Comparison of ENCODE assay signal across 1 cellular context in the genomic region with DNA sequence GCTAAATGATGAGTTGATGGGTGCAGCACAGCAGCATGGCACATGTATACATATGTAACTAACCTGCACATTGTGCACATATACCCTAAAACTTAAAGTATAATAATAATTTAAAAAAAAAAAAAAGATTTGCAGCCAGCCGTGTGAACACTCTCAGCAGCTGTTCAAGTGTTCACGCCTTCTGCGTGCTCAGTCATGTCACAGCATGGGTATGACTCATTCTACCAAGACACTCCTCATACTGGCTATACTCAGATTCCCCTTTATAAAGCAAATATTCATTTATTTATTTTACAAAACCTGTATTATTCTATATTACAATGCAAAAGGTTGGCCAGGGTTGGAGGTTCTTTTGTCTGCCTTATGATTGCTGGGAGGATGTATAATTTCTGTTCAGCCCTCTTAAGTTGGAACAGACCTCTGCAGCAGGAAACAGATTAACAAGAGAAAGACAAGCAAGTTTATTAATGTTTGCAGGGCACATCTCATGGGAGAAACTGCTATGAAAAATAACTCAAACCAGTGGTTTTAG.
TF ChIP-seq lines count a peak whose summit lies in the region.

No MANE protein-coding gene starts in this region.

TF ChIP-seq in IMR-90, 13 proteins besides CTCF, POLR2A, EP300 and RAD21 (continued from another document):
- TF ChIP-seq, protein P1, sequence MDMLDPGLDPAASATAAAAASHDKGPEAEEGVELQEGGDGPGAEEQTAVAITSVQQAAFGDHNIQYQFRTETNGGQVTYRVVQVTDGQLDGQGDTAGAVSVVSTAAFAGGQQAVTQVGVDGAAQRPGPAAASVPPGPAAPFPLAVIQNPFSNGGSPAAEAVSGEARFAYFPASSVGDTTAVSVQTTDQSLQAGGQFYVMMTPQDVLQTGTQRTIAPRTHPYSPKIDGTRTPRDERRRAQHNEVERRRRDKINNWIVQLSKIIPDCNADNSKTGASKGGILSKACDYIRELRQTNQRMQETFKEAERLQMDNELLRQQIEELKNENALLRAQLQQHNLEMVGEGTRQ (IDR thresholded peaks at IDR 0.05; ENCODE audit: low read depth, low read length): no peak
- TF ChIP-seq NFE2L2 (IDR thresholded peaks at IDR 0.05; ENCODE audit: low read depth, low read length) (no peak), MAFK (IDR thresholded peaks at IDR 0.05; ENCODE audit: low read depth, low read length) (no peak)
